ENCODE assay signal across 9 cellular contexts in genomic region chr7:14457567-14458453, GRCh38.
DNase-seq lines count a peak whose midpoint lies in the region; ATAC-seq and TF ChIP-seq lines count a peak whose summit lies in the region.
"Had no signal": no experiment of that assay in that cellular context is flagged by ENCODE, and none has a peak within 500 bp of the region (broad histone marks: within the 10 kb centered on the region; RNA-seq: fewer than 3 reads in every experiment).

No MANE protein-coding gene starts in this region.

- no peaks in the 10 kb centered on the region for H3K36me3 ChIP-seq in CD4-positive, alpha-beta memory T cell (ENCODE audit: insufficient read depth, low read length)
- H3K36me3 ChIP-seq in PC-9 (ENCODE audit: low read depth) (no peaks in the 10 kb centered on the region), ovary (no peaks in the 10 kb centered on the region)

- no peaks in the 10 kb centered on the region for H3K4me1 ChIP-seq in CD4-positive, alpha-beta memory T cell (ENCODE audit: insufficient read depth, low read length)
- H3K4me1 ChIP-seq in PC-9 (replicated peaks; ENCODE audit: insufficient read depth): no peaks in the 10 kb centered on the region
- H3K4me1 ChIP-seq in ovary (ENCODE audit: insufficient read depth): no peaks in the 10 kb centered on the region

- H3K4me3 ChIP-seq in CD4-positive, alpha-beta memory T cell (ENCODE audit: low read length in 2 of 2): no peak overlapping the region
- no peak overlapping the region for H3K4me3 ChIP-seq in LNCaP clone FGC (ENCODE audit: low read depth, low read length)
- peak overlapping the region; percentile 6; the same call in 1 of the 2 replicates for H3K4me3 ChIP-seq in PC-9
- H3K4me3 ChIP-seq in ovary: no peak overlapping the region

- H3K27me3 Mint-ChIP-seq in CD4-positive, alpha-beta memory T cell: peaks cover 1 to 3% of the 10 kb centered on the region in 2 donors
- no peaks in the 10 kb centered on the region for H3K27me3 Mint-ChIP-seq in activated naive CD8-positive, alpha-beta T cell treated with anti-CD3 and anti-CD28 coated beads for 36 hours

- no peaks in the 10 kb centered on the region for H3K9me2 ChIP-seq in PC-9 (ENCODE audit: insufficient read depth)

- POLR2A ChIA-PET in CD4-positive, alpha-beta memory T cell (lab: Charles Lee; ENCODE audit: partially characterized antibody): no interaction called here
- POLR2A ChIA-PET in PC-9 (lab: Charles Lee; ENCODE audit: unreplicated experiment): no interaction called here

- no peaks in the 10 kb centered on the region for H3K36me3 Mint-ChIP-seq in CD4-positive, alpha-beta memory T cell
- H3K36me3 Mint-ChIP-seq in activated naive CD8-positive, alpha-beta T cell treated with anti-CD3 and anti-CD28 coated beads for 36 hours: no peaks in the 10 kb centered on the region

- TF ChIP-seq CTCF in LNCaP clone FGC (IDR thresholded peaks at IDR 0.05; ENCODE audit: control insufficient read depth, extremely low read depth, insufficient read depth) (peak; percentile 85), PC-9 (conservative IDR thresholded peaks at IDR 0.05) (peak; percentile 98), ovary (IDR thresholded peaks at IDR 0.05) (no peak)

- H2AFZ ChIP-seq in PC-9: peak overlapping the region; percentile 8; the same call in 1 of the 2 replicates

- no TSS peak for BruUV-seq in PC-9 (replicated peaks; lab: Mats Ljungman, UMichigan)

- no peak overlapping the region for H3K27ac Mint-ChIP-seq in CD4-positive, alpha-beta memory T cell
- H3K27ac Mint-ChIP-seq in activated naive CD8-positive, alpha-beta T cell treated with anti-CD3 and anti-CD28 coated beads for 36 hours: no peak overlapping the region
- H3K27ac Mint-ChIP-seq: T-helper 1 cell treated with Interleukin-12 subunit alpha and Interleukin-12 subunit beta and Interleukin-4 antibody, amounts not matched to agents 30 μg/mL and 1 μg/mL, for 36 hours had no signal

- H3K4me3 Mint-ChIP-seq in CD4-positive, alpha-beta memory T cell: no peak overlapping the region
- H3K4me3 Mint-ChIP-seq in activated naive CD8-positive, alpha-beta T cell treated with anti-CD3 and anti-CD28 coated beads for 36 hours: no peak overlapping the region
- H3K4me3 Mint-ChIP-seq: T-helper 1 cell treated with Interleukin-12 subunit alpha and Interleukin-12 subunit beta and Interleukin-4 antibody, amounts not matched to agents 30 μg/mL and 1 μg/mL, for 36 hours had no signal

- intact Hi-C loops in CD4-positive, alpha-beta memory T cell (cut with micrococcal nuclease): loop anchor here (1.0 to 2.0 kb wide), 4 partner anchors 933 to 1819 kb away; no protein-coding TSS in a partner anchor
- intact Hi-C loops in PC-9 (cut with micrococcal nuclease; ENCODE audit: unreplicated experiment): loop anchor here (2.0 to 5.0 kb wide), 4 partner anchors 467 to 1177 kb away; no protein-coding TSS in a partner anchor
- intact Hi-C loops in head of caudate nucleus (cut with DNase I): no loop called here
- intact Hi-C loops in ovary (cut with DNase I): no loop called here

- H3K9me3 ChIP-seq in CD4-positive, alpha-beta memory T cell (ENCODE audit: control insufficient read depth in 1 of 2, low read length in 2 of 2): no peaks in the 10 kb centered on the region
- H3K9me3 ChIP-seq in PC-9 (ENCODE audit: insufficient read depth, low read depth) (no peaks in the 10 kb centered on the region), ovary (no peaks in the 10 kb centered on the region)

- TF ChIP-seq EP300 in ovary (IDR thresholded peaks at IDR 0.05): no peak

- no peak for TF ChIP-seq POLR2A in ovary (IDR thresholded peaks at IDR 0.05)

- no peaks in the 10 kb centered on the region for H3K27me3 ChIP-seq in CD4-positive, alpha-beta memory T cell (ENCODE audit: insufficient read depth, low read length)
- H3K27me3 ChIP-seq in PC-9 (ENCODE audit: insufficient read depth, low read depth): no peaks in the 10 kb centered on the region
- H3K27me3 ChIP-seq in ovary: no peaks in the 10 kb centered on the region

- CTCF ChIA-PET in CD4-positive, alpha-beta memory T cell (lab: Charles Lee; ENCODE audit: partially characterized antibody): interaction anchor here (0.9 to 1.6 kb wide), 11 partner anchors 15 to 1934 kb away, joined by 3 to 10 read pairs (median 3); partner anchors contain the start of gene ARL4A
- CTCF ChIA-PET in PC-9 (lab: Charles Lee): interaction anchor here (0.8 to 1.2 kb wide), 2 partner anchors 564 to 1177 kb away, joined by 3 read pairs; no protein-coding TSS in a partner anchor

- ATAC-seq in GM21360 (IDR thresholded peaks at IDR 0.05; ENCODE audit: unreplicated experiment): peak; percentile 80
- no peak for ATAC-seq in HG02970 (IDR thresholded peaks at IDR 0.05; ENCODE audit: low FRiP score, unreplicated experiment)

- no peak overlapping the region for H3K27ac ChIP-seq in CD4-positive, alpha-beta memory T cell (ENCODE audit: low read depth, low read length)
- H3K27ac ChIP-seq in PC-9: no peak overlapping the region
- H3K27ac ChIP-seq in ovary: no peak overlapping the region

- H3K9me3 Mint-ChIP-seq in CD4-positive, alpha-beta memory T cell: no peaks in the 10 kb centered on the region
- no peaks in the 10 kb centered on the region for H3K9me3 Mint-ChIP-seq in activated naive CD8-positive, alpha-beta T cell treated with anti-CD3 and anti-CD28 coated beads for 36 hours
- H3K9me3 Mint-ChIP-seq: T-helper 1 cell treated with Interleukin-12 subunit alpha and Interleukin-12 subunit beta and Interleukin-4 antibody, amounts not matched to agents 30 μg/mL and 1 μg/mL, for 36 hours had no signal

- 23 to 25% (median 24%) methylated on average over 13 of the region's 13 CpGs for WGBS in ovary, 3 donors

- peak overlapping the region; percentile 45 for H3K4me2 ChIP-seq in PC-9

- no peaks in the 10 kb centered on the region for H3F3A ChIP-seq in PC-9 (ENCODE audit: insufficient read depth, low read depth)

- no peaks in the 10 kb centered on the region for H3K79me2 ChIP-seq in PC-9 (ENCODE audit: low read depth)

- H4K20me1 ChIP-seq in PC-9 (ENCODE audit: insufficient read depth): no peaks in the 10 kb centered on the region

- H3K4me1 Mint-ChIP-seq in CD4-positive, alpha-beta memory T cell: peaks cover 0 to 4% (median 2%) of the 10 kb centered on the region in 4 donors
- H3K4me1 Mint-ChIP-seq in activated naive CD8-positive, alpha-beta T cell treated with anti-CD3 and anti-CD28 coated beads for 36 hours: no peaks in the 10 kb centered on the region

- DNase-seq in CD4-positive, alpha-beta memory T cell: peak in 4 of 5 donors; percentile 37 to 47 (median 46)
- peak; percentile 54 for DNase-seq in LNCaP clone FGC (ENCODE audit: low read depth)
- peak; percentile 66 to 68 for DNase-seq in PC-9
- DNase-seq in activated naive CD8-positive, alpha-beta T cell treated with anti-CD3 and anti-CD28 coated beads for 36 hours: peak; percentile 17
- peak; percentile 46 to 90 (median 74) for DNase-seq in head of caudate nucleus
- peak in 3 of 5 donors; percentile 19 to 32 (median 20) for DNase-seq in ovary

Comparison
In these comparisons a context has a peak if more than half of its experiments do, and no peak if none do; other contexts are left out.
1. DNase-seq: peak in every context shown above with its lines; median percentile 74 in head of caudate nucleus; 67 in PC-9; 54 in LNCaP clone FGC; 46 in CD4-positive, alpha-beta memory T cell; 20 in ovary; 17 in activated naive CD8-positive, alpha-beta T cell treated with anti-CD3 and anti-CD28 coated beads for 36 hours.
2. CTCF ChIP-seq: peak in LNCaP clone FGC (single experiment) and PC-9 (single experiment); none in ovary (0 of 3).
3. intact Hi-C loops: an anchor here in CD4-positive, alpha-beta memory T cell (1.0 to 2.0 kb wide) and PC-9 (2.0 to 5.0 kb wide); none called in head of caudate nucleus and ovary.